Comparison of ENCODE assay signal across 9 cellular contexts in the genomic region with DNA sequence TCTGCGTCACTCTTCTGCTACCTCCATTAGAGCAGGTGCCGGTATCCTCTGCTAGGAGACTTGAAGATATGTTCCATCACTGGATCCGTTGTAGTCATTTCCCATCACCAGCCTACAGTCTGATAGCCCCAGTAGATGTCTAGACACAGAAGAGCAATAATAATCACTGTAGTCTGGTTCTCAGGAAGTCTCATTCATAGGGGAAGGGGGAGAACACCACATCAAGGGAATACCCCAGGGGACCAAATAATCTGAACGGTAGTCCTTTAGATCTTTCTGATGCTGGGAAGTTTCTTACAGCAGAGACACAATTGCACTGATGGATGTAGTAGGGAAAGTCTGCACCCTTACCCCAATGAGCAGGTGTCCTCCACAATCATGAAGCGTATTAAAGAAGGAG.
"Had no signal": no experiment of that assay in that cellular context is flagged by ENCODE, and none has a peak within 500 bp of the region (broad histone marks: within the 10 kb centered on the region; RNA-seq: fewer than 3 reads in every experiment).

No MANE protein-coding gene starts in this region.

- DNase-seq: GM23248, GOT3, H7, H9, HCEC 1CT, HFFc6 had no signal

- H3K4me2 ChIP-seq: GM23338 had no signal

- H3K27ac ChIP-seq: GM23248 had no signal

- H3K4me3 ChIP-seq: GM23248, GM23338, HAP-1 had no signal

- H3K4me1 ChIP-seq: HAP-1 had no signal

- H3K9ac ChIP-seq: GM23248 had no signal

- ATAC-seq: GM23338, HCT116 had no signal

- H2AFZ ChIP-seq: GM23248, GM23338 had no signal

- H3K36me3 ChIP-seq: HAP-1 had no signal
